In genomic region chr1:98677288-98677687, GRCh38 we compare ENCODE assay signal across 17 cellular contexts. TPM values are rescaled to one million over a fixed set of nuclear protein-coding genes. Genes with fewer than 3 reads are reported as not detected.
A peak's percentile ranks its signal among the peaks of the same experiment; 100 is the strongest.
DNase-seq lines count a peak whose midpoint lies in the region; ATAC-seq and TF ChIP-seq lines count a peak whose summit lies in the region.
"Had no signal": no experiment of that assay in that cellular context is flagged by ENCODE, and none has a peak within 500 bp of the region (broad histone marks: within the 10 kb centered on the region; RNA-seq: fewer than 3 reads in every experiment).

No MANE protein-coding gene starts in this region.

- H3K4me3 ChIP-seq in epithelial cell of esophagus (ENCODE audit: low read length) (no peak overlapping the region), thoracic aorta (no peak overlapping the region), neuronal stem cell (ENCODE audit: low read length in 2 of 2) (no peak overlapping the region)
- H3K4me3 ChIP-seq: A549, psoas muscle, SK-N-MC had no signal

- H2BK120ac ChIP-seq in neuronal stem cell (ENCODE audit: low read depth, low read length): no peak overlapping the region

- H3K36me3 Mint-ChIP-seq in activated naive CD4-positive, alpha-beta T cell treated with anti-CD3 and anti-CD28 coated beads, Interleukin-2, amount 50 U/mL, for 24 hours: no peaks in the 10 kb centered on the region

- H3K27ac ChIP-seq in thoracic aorta: peak overlapping the region in 1 of 2 donors; percentile 54
- no peak overlapping the region for H3K27ac ChIP-seq in neuronal stem cell (replicated peaks; ENCODE audit: low read length)
- H3K27ac ChIP-seq: A549, psoas muscle, SK-N-MC had no signal

- no peaks in the 10 kb centered on the region for H3K36me3 ChIP-seq in thoracic aorta
- H3K36me3 ChIP-seq in neuronal stem cell (replicated peaks in 1 of 2; ENCODE audit: control insufficient read depth in 2 of 2, insufficient read depth in 2 of 2, low read length in 2 of 2): no peaks in the 10 kb centered on the region

- no peaks in the 10 kb centered on the region for H3K9me3 ChIP-seq in thoracic aorta
- peaks cover 0 to 4% of the 10 kb centered on the region in 2 donors for H3K9me3 ChIP-seq in neuronal stem cell (replicated peaks in 1 of 2; ENCODE audit: control insufficient read depth in 2 of 2, insufficient read depth in 1 of 2, low read depth in 1 of 2, low read length in 2 of 2)
- H3K9me3 ChIP-seq: A549, psoas muscle had no signal

- H3K4me1 ChIP-seq in thoracic aorta (ENCODE audit: control insufficient read depth in 1 of 2, low read depth in 2 of 2): peaks cover 8 to 23% of the 10 kb centered on the region in 2 donors
- no peaks in the 10 kb centered on the region for H3K4me1 ChIP-seq in neuronal stem cell (ENCODE audit: control insufficient read depth in 2 of 2, insufficient read depth in 1 of 2, low read depth in 1 of 2, low read length in 2 of 2)
- H3K4me1 ChIP-seq: A549, psoas muscle had no signal

- H3K23ac ChIP-seq in neuronal stem cell (ENCODE audit: low read depth, low read length, poor library complexity): no peak overlapping the region

- ATAC-seq in thoracic aorta (ENCODE audit: insufficient number of reproducible peaks, low FRiP score, low read depth): peak; percentile 47
- ATAC-seq: A549, psoas muscle had no signal

- H2AFZ ChIP-seq in neuronal stem cell (ENCODE audit: low read length): no peak overlapping the region

- no peak overlapping the region for H2BK5ac ChIP-seq in neuronal stem cell (ENCODE audit: low read length)

- no peak overlapping the region for H4K91ac ChIP-seq in neuronal stem cell (ENCODE audit: low read depth, low read length, poor library complexity)

- H3K4me3 Mint-ChIP-seq in activated naive CD4-positive, alpha-beta T cell treated with anti-CD3 and anti-CD28 coated beads, Interleukin-2, amount 50 U/mL, for 24 hours: no peak overlapping the region

- H2AK5ac ChIP-seq in neuronal stem cell (ENCODE audit: low read depth, low read length): no peak overlapping the region

- no peak overlapping the region for H3K9ac ChIP-seq in neuronal stem cell (ENCODE audit: low read depth, low read length, poor library complexity)

- TF ChIP-seq CTCF in epithelial cell of esophagus (IDR thresholded peaks at IDR 0.05; ENCODE audit: insufficient read depth, low read depth, low read length, missing control alignments) (no peak), thoracic aorta (IDR thresholded peaks at IDR 0.05) (no peak)

- H3K4ac ChIP-seq in neuronal stem cell (ENCODE audit: low read length): no peak overlapping the region

- no peak for DNase-seq in activated naive CD4-positive, alpha-beta T cell treated with Interleukin-2 at 50 U/mL for 16 hours
- DNase-seq in NCI-H748 treated with DMSO at 0.1 percent for 48 hours (lab: John Stamatoyannopoulos, UW) (peak; percentile 18), epithelial cell of esophagus (ENCODE audit: low read depth) (peak; percentile 89), thoracic aorta (ENCODE audit: low spot score) (no peak), NCI-H774 (lab: John Stamatoyannopoulos, UW) (no peak), neuronal stem cell (ENCODE audit: low spot score) (no peak), iPS-NIHi11 (ENCODE audit: low spot score) (no peak)
- DNase-seq: activated CD4-positive, alpha-beta T cell treated with anti-CD3 and anti-CD28 coated beads, Interleukin-2, amount 50 U/mL, for 48 hours; activated gamma-delta T cell; cortex of kidney; GF-D8; NCI-H510A; psoas muscle; stimulated activated CD4-positive, alpha-beta T cell treated with anti-CD3 and anti-CD28 coated beads, Interleukin-2, amount 100 ng/mL, for 48 hours had no signal

- no peak overlapping the region for H2BK12ac ChIP-seq in neuronal stem cell (ENCODE audit: low read length)

- H3K18ac ChIP-seq in neuronal stem cell (ENCODE audit: low read length): no peak overlapping the region

- H4K8ac ChIP-seq in neuronal stem cell (ENCODE audit: low read depth, low read length): no peak overlapping the region

- no peak overlapping the region for H2BK15ac ChIP-seq in neuronal stem cell (ENCODE audit: low read length)

- H3K14ac ChIP-seq in neuronal stem cell (ENCODE audit: low read length): no peak overlapping the region

- H3K27me3 ChIP-seq in thoracic aorta (replicated peaks; ENCODE audit: insufficient read depth) (no peaks in the 10 kb centered on the region), neuronal stem cell (ENCODE audit: control insufficient read depth in 3 of 3, insufficient read depth in 3 of 3, low read depth in 1 of 3, low read length in 3 of 3) (no peaks in the 10 kb centered on the region)

- H3K9me3 Mint-ChIP-seq in activated naive CD4-positive, alpha-beta T cell treated with anti-CD3 and anti-CD28 coated beads, Interleukin-2, amount 50 U/mL, for 24 hours: no peaks in the 10 kb centered on the region

- H3K79me1 ChIP-seq in neuronal stem cell (ENCODE audit: low read depth, low read length): no peaks in the 10 kb centered on the region

- no peak overlapping the region for H3K4me2 ChIP-seq in neuronal stem cell (ENCODE audit: insufficient read depth, low read length, poor library complexity, severe bottlenecking)
- H3K4me2 ChIP-seq: A549 had no signal

- peak overlapping the region; percentile 4 for H3K27ac Mint-ChIP-seq in activated naive CD4-positive, alpha-beta T cell treated with anti-CD3 and anti-CD28 coated beads, Interleukin-2, amount 50 U/mL, for 24 hours

- no peaks in the 10 kb centered on the region for H3K4me1 Mint-ChIP-seq in activated naive CD4-positive, alpha-beta T cell treated with anti-CD3 and anti-CD28 coated beads, Interleukin-2, amount 50 U/mL, for 24 hours

- peaks cover 1% of the 10 kb centered on the region for H3K27me3 Mint-ChIP-seq in activated naive CD4-positive, alpha-beta T cell treated with anti-CD3 and anti-CD28 coated beads, Interleukin-2, amount 50 U/mL, for 24 hours

- WGBS in neuronal stem cell (ENCODE audit: extremely low coverage in 2 of 2, insufficient read length in 2 of 2, insufficient replicate concordance in 1 of 2), 2 donors: no CpG with 5 or more reads among the region's 4 CpGs

RNA-seq across cellular contexts. Expression of gene SNX7, which starts 15.8 kb away (rescaled TPM):
- 10 to 100 TPM; 27.8 to 38.6 TPM for total RNA-seq in thoracic aorta
- polyA plus RNA-seq in neuronal stem cell (2013, experiment 1 of 2): 32.8 TPM
- polyA plus RNA-seq in neuronal stem cell (2013, experiment 2 of 2): 32.2 TPM

Comparison
In these comparisons a context has a peak if more than half of its experiments do, and no peak if none do; other contexts are left out.
1. DNase-seq: peak in NCI-H748 treated with DMSO at 0.1 percent for 48 hours (single experiment) and epithelial cell of esophagus (single experiment); none in activated naive CD4-positive, alpha-beta T cell treated with Interleukin-2 at 50 U/mL for 16 hours (single experiment), thoracic aorta (single experiment), NCI-H774 (single experiment), neuronal stem cell (single experiment) and iPS-NIHi11 (single experiment).